In the genomic region with DNA sequence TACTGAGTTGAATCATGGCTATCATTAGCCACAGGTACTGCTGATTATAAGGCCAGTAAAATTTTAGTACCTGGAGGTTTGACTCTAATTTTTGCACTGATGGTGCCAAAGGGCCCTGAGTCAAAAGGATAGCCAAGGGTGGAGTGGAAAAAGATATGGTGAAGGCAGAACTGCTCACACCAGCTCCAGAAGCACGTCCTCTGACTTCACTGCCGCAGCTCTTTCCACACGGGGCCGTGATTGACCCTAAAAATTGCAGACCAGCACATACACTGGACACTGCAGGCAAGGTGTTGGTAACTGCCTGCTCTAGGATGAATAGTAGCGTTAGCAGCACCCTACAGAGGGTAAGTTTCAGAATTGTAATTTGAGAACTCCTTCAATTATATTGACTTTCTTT, we compare ENCODE assay signal across 40 cellular contexts. TPM values are rescaled to one million over a fixed set of nuclear protein-coding genes. Genes with fewer than 3 reads are reported as not detected.
"Had no signal": no experiment of that assay in that cellular context is flagged by ENCODE, and none has a peak within 500 bp of the region (broad histone marks: within the 10 kb centered on the region; RNA-seq: fewer than 3 reads in every experiment).

No MANE protein-coding gene starts in this region.

- H3K4me1 Mint-ChIP-seq: activated B cell treated with CpG ODN at 0.5 μM for 24 hours; activated CD8-positive, alpha-beta memory T cell treated with anti-CD3 and anti-CD28 coated beads, Interleukin-2, amount 10 ng/mL, durations not matched to agents 7 days and 5 days; activated naive CD4-positive, alpha-beta T cell treated with anti-CD3 and anti-CD28 coated beads, Interleukin-2, amount 50 U/mL, for 24 hours; activated naive CD8-positive, alpha-beta T cell treated with anti-CD3 and anti-CD28 coated beads for 36 hours; activated naive CD8-positive, alpha-beta T cell treated with anti-CD3 and anti-CD28 coated beads, Interleukin-2, amount 50 U/mL, for 24 hours; central memory CD8-positive, alpha-beta T cell; endodermal cell; T-helper 17 cell had no signal

- H3K4me1 ChIP-seq: breast epithelium, esophagus muscularis mucosa, foreskin keratinocyte, gastrocnemius medialis had no signal

- H3K9me3 ChIP-seq: adrenal gland, breast epithelium, esophagus muscularis mucosa, gastrocnemius medialis had no signal

- H3K36me3 ChIP-seq: breast epithelium had no signal

- DNase-seq: activated B cell treated with CpG ODN at 0.5 μM for 24 hours; activated CD4-positive, alpha-beta memory T cell treated with anti-CD3 and anti-CD28 coated beads for 36 hours; activated CD4-positive, alpha-beta T cell treated with anti-CD3 and anti-CD28 coated beads for 48 hours; activated CD4-positive, alpha-beta T cell treated with anti-CD3 and anti-CD28 coated beads, Interleukin-2, amount 50 U/mL, for 1 hour; activated CD8-positive, alpha-beta memory T cell treated with anti-CD3 and anti-CD28 coated beads, Interleukin-2, amount 10 ng/mL, durations not matched to agents 7 days and 5 days; activated CD8-positive, alpha-beta memory T cell treated with anti-CD3 and anti-CD28 coated beads, Interleukin-2, amount 50 U/mL, for 4 hours; activated CD8-positive, alpha-beta T cell treated with anti-CD3 and anti-CD28 coated beads, Interleukin-2, amount 10 ng/mL, durations not matched to agents 7 days and 5 days; activated effector memory CD4-positive, alpha-beta T cell treated with anti-CD3 and anti-CD28 coated beads, Interleukin-2, amount 50 U/mL, for 16 hours; activated naive CD4-positive, alpha-beta T cell treated with anti-CD3 and anti-CD28 coated beads for 36 hours; activated naive CD8-positive, alpha-beta T cell treated with anti-CD3 and anti-CD28 coated beads for 36 hours; activated naive CD8-positive, alpha-beta T cell treated with anti-CD3 and anti-CD28 coated beads, Interleukin-2, amount 50 U/mL, for 24 hours; activated T-cell treated with anti-CD3 and anti-CD28 coated beads, Interleukin-2, amount 50 U/mL, for 1 hour; activated T-cell treated with anti-CD3 and anti-CD28 coated beads, Interleukin-2, amount 50 U/mL, for 48 hours; adrenal gland; amygdala; aorta; dorsolateral prefrontal cortex; effector memory CD4-positive, alpha-beta T cell; endodermal cell; erythroblast; foreskin keratinocyte; gastrocnemius medialis; glutamatergic neuron; SW 1271; T-helper 1 cell; T-helper 17 cell; T1000; WERI-Rb-1 had no signal

- H3K4me3 Mint-ChIP-seq: activated B cell treated with CpG ODN at 0.5 μM for 24 hours; activated CD4-positive, alpha-beta memory T cell treated with anti-CD3 and anti-CD28 coated beads for 36 hours; activated CD8-positive, alpha-beta memory T cell treated with anti-CD3 and anti-CD28 coated beads, Interleukin-2, amount 10 ng/mL, durations not matched to agents 7 days and 5 days; activated CD8-positive, alpha-beta T cell treated with anti-CD3 and anti-CD28 coated beads, Interleukin-2, amount 10 ng/mL, durations not matched to agents 7 days and 5 days; activated naive CD4-positive, alpha-beta T cell treated with anti-CD3 and anti-CD28 coated beads for 36 hours; activated naive CD4-positive, alpha-beta T cell treated with anti-CD3 and anti-CD28 coated beads, Interleukin-2, amount 50 U/mL, for 24 hours; activated naive CD8-positive, alpha-beta T cell treated with anti-CD3 and anti-CD28 coated beads for 36 hours; activated naive CD8-positive, alpha-beta T cell treated with anti-CD3 and anti-CD28 coated beads, Interleukin-2, amount 50 U/mL, for 24 hours; activated T-helper 1 cell treated with anti-CD3 and anti-CD28 coated beads, Interleukin-12 subunit alpha, Interleukin-12 subunit beta, Interleukin-2, Interleukin-4 antibody, amounts not matched to agents 30 ng/mL and 10 ng/mL and 1 ng/mL, durations not matched to agents 14 hours and 24 hours and 36 hours; brain; central memory CD8-positive, alpha-beta T cell; dendritic cell treated with granulocyte-macrophage colony-stimulating factor and Interleukin-4, amounts not matched to agents 40 ng/mL and 50 ng/mL, for 4 days; endodermal cell; T-helper 17 cell; T-helper 2 cell treated with Interferon-gamma antibody and Interleukin-4, amounts not matched to agents 5 μg/mL and 100 μg/mL, for 36 hours had no signal

- H3K27me3 Mint-ChIP-seq: activated B cell treated with CpG ODN at 0.5 μM for 24 hours; activated CD4-positive, alpha-beta memory T cell treated with anti-CD3 and anti-CD28 coated beads for 36 hours; activated CD8-positive, alpha-beta memory T cell treated with anti-CD3 and anti-CD28 coated beads, Interleukin-2, amount 10 ng/mL, durations not matched to agents 7 days and 5 days; activated naive CD4-positive, alpha-beta T cell treated with anti-CD3 and anti-CD28 coated beads, Interleukin-2, amount 50 U/mL, for 24 hours; activated naive CD8-positive, alpha-beta T cell treated with anti-CD3 and anti-CD28 coated beads for 36 hours; activated naive CD8-positive, alpha-beta T cell treated with anti-CD3 and anti-CD28 coated beads, Interleukin-2, amount 50 U/mL, for 24 hours; brain; central memory CD8-positive, alpha-beta T cell; T-helper 17 cell had no signal

- H3K27ac ChIP-seq: adrenal gland, breast epithelium, cardiac muscle cell, coronary artery, dorsolateral prefrontal cortex, esophagus muscularis mucosa, foreskin keratinocyte, gastrocnemius medialis, WERI-Rb-1 had no signal

- ATAC-seq: activated CD4-positive, CD25-positive, alpha-beta regulatory T cell treated with anti-CD3 and anti-CD28 coated beads, Interleukin-2, amount 50 U/mL, for 24 hours; activated CD8-positive, alpha-beta memory T cell treated with anti-CD3 and anti-CD28 coated beads, Interleukin-2, amount 10 ng/mL, durations not matched to agents 7 days and 5 days; activated CD8-positive, alpha-beta T cell treated with anti-CD3 and anti-CD28 coated beads, Interleukin-2, amount 10 ng/mL, durations not matched to agents 7 days and 5 days; activated naive CD8-positive, alpha-beta T cell treated with anti-CD3 and anti-CD28 coated beads, Interleukin-2, amount 50 U/mL, for 24 hours; foreskin keratinocyte; gastrocnemius medialis; T-helper 17 cell had no signal

- H3K27me3 ChIP-seq: adrenal gland, breast epithelium, cardiac muscle cell, dorsolateral prefrontal cortex, esophagus muscularis mucosa, foreskin keratinocyte, gastrocnemius medialis had no signal

- H3K9me3 Mint-ChIP-seq: activated B cell treated with CpG ODN at 0.5 μM for 24 hours; activated CD4-positive, alpha-beta memory T cell treated with anti-CD3 and anti-CD28 coated beads for 36 hours; activated naive CD4-positive, alpha-beta T cell treated with anti-CD3 and anti-CD28 coated beads for 36 hours; activated naive CD4-positive, alpha-beta T cell treated with anti-CD3 and anti-CD28 coated beads, Interleukin-2, amount 50 U/mL, for 24 hours; activated naive CD8-positive, alpha-beta T cell treated with anti-CD3 and anti-CD28 coated beads for 36 hours; activated naive CD8-positive, alpha-beta T cell treated with anti-CD3 and anti-CD28 coated beads, Interleukin-2, amount 50 U/mL, for 24 hours; activated T-helper 1 cell treated with anti-CD3 and anti-CD28 coated beads, Interleukin-12 subunit alpha, Interleukin-12 subunit beta, Interleukin-2, Interleukin-4 antibody, amounts not matched to agents 30 ng/mL and 10 ng/mL and 1 ng/mL, durations not matched to agents 14 hours and 24 hours and 36 hours; activated T-helper 2 cell treated with anti-CD3 and anti-CD28 coated beads, Interferon-gamma antibody, Interleukin-2, Interleukin-4, amounts not matched to agents 10 μg/mL and 5 μg/mL and 100 μg/mL, durations not matched to agents 14 hours and 24 hours and 36 hours; brain; central memory CD8-positive, alpha-beta T cell; dendritic cell treated with granulocyte-macrophage colony-stimulating factor and Interleukin-4, amounts not matched to agents 40 ng/mL and 50 ng/mL, for 4 days; endodermal cell; T-helper 2 cell treated with Interferon-gamma antibody and Interleukin-4, amounts not matched to agents 5 μg/mL and 100 μg/mL, for 36 hours had no signal

- H3K27ac Mint-ChIP-seq: activated B cell treated with CpG ODN at 0.5 μM for 24 hours; activated CD4-positive, alpha-beta memory T cell treated with anti-CD3 and anti-CD28 coated beads for 36 hours; activated CD8-positive, alpha-beta memory T cell treated with anti-CD3 and anti-CD28 coated beads, Interleukin-2, amount 10 ng/mL, durations not matched to agents 7 days and 5 days; activated CD8-positive, alpha-beta T cell treated with anti-CD3 and anti-CD28 coated beads, Interleukin-2, amount 10 ng/mL, durations not matched to agents 7 days and 5 days; activated naive CD4-positive, alpha-beta T cell treated with anti-CD3 and anti-CD28 coated beads for 36 hours; activated naive CD4-positive, alpha-beta T cell treated with anti-CD3 and anti-CD28 coated beads, Interleukin-2, amount 50 U/mL, for 24 hours; activated naive CD8-positive, alpha-beta T cell treated with anti-CD3 and anti-CD28 coated beads for 36 hours; activated naive CD8-positive, alpha-beta T cell treated with anti-CD3 and anti-CD28 coated beads, Interleukin-2, amount 50 U/mL, for 24 hours; activated T-helper 1 cell treated with anti-CD3 and anti-CD28 coated beads, Interleukin-12 subunit alpha, Interleukin-12 subunit beta, Interleukin-2, Interleukin-4 antibody, amounts not matched to agents 30 ng/mL and 10 ng/mL and 1 ng/mL, durations not matched to agents 14 hours and 24 hours and 36 hours; activated T-helper 2 cell treated with anti-CD3 and anti-CD28 coated beads, Interferon-gamma antibody, Interleukin-2, Interleukin-4, amounts not matched to agents 10 μg/mL and 5 μg/mL and 100 μg/mL, durations not matched to agents 14 hours and 24 hours and 36 hours; brain; dendritic cell treated with granulocyte-macrophage colony-stimulating factor and Interleukin-4, amounts not matched to agents 40 ng/mL and 50 ng/mL, for 4 days; endodermal cell; T-helper 17 cell; T-helper 2 cell treated with Interferon-gamma antibody and Interleukin-4, amounts not matched to agents 5 μg/mL and 100 μg/mL, for 36 hours had no signal

- H3K4me3 ChIP-seq: adrenal gland, breast epithelium, cardiac muscle cell, coronary artery, dorsolateral prefrontal cortex, esophagus muscularis mucosa, gastrocnemius medialis had no signal

RNA-seq across cellular contexts. Expression of gene GRIK4, which starts 25.4 kb away (rescaled TPM):
- total RNA-seq: activated B cell treated with CpG ODN at 0.5 μM for 24 hours; activated CD4-positive, alpha-beta memory T cell treated with anti-CD3 and anti-CD28 coated beads for 36 hours; activated CD8-positive, alpha-beta T cell treated with anti-CD3 and anti-CD28 coated beads, Interleukin-2, amount 10 ng/mL, durations not matched to agents 7 days and 5 days; activated naive CD4-positive, alpha-beta T cell treated with anti-CD3 and anti-CD28 coated beads for 36 hours; activated T-helper 2 cell treated with anti-CD3 and anti-CD28 coated beads, Interferon-gamma antibody, Interleukin-2, Interleukin-4, amounts not matched to agents 10 μg/mL and 5 μg/mL and 100 μg/mL, durations not matched to agents 14 hours and 24 hours and 36 hours; aorta; foreskin keratinocyte had no signal
- polyA plus RNA-seq: aorta, foreskin keratinocyte had no signal
